In genomic region chr6:3333263-3333662, GRCh38 we compare ENCODE assay signal across 12 cellular contexts.
DNase-seq lines count a peak whose midpoint lies in the region; ATAC-seq lines count a peak whose summit lies in the region.
"Had no signal": no experiment of that assay in that cellular context is flagged by ENCODE, and none has a peak within 500 bp of the region (broad histone marks: within the 10 kb centered on the region; RNA-seq: fewer than 3 reads in every experiment).

No MANE protein-coding gene starts in this region.

- no peak overlapping the region for H2BK120ac ChIP-seq in neuronal stem cell (ENCODE audit: low read depth, low read length)

- no peak for DNase-seq in neuronal stem cell (ENCODE audit: low spot score)
- no peak for DNase-seq in CD1c-positive myeloid dendritic cell (ENCODE audit: extremely low spot score)
- no peak for DNase-seq in activated gamma-delta T cell (lab: John Stamatoyannopoulos, UW)
- DNase-seq in CD8-positive, alpha-beta memory T cell = no peak
- DNase-seq: activated naive CD8-positive, alpha-beta T cell treated with anti-CD3 and anti-CD28 coated beads for 36 hours; foreskin keratinocyte; NCI-H1436 treated with DMSO at 0.1 percent for 48 hours had no signal

- no peak overlapping the region for H3K4me3 Mint-ChIP-seq in CD8-positive, alpha-beta memory T cell
- H3K4me3 Mint-ChIP-seq: activated naive CD8-positive, alpha-beta T cell treated with anti-CD3 and anti-CD28 coated beads for 36 hours; T-helper 1 cell treated with Interleukin-12 subunit alpha and Interleukin-12 subunit beta and Interleukin-4 antibody, amounts not matched to agents 30 μg/mL and 1 μg/mL, for 36 hours had no signal

- CTCF ChIA-PET in CD8-positive, alpha-beta memory T cell (lab: Charles Lee) = no interaction called here

- peak overlapping the region in 1 of 8 donors; percentile 53 for H3K27ac Mint-ChIP-seq in CD8-positive, alpha-beta memory T cell
- H3K27ac Mint-ChIP-seq: activated naive CD8-positive, alpha-beta T cell treated with anti-CD3 and anti-CD28 coated beads for 36 hours; T-helper 1 cell treated with Interleukin-12 subunit alpha and Interleukin-12 subunit beta and Interleukin-4 antibody, amounts not matched to agents 30 μg/mL and 1 μg/mL, for 36 hours had no signal

- no peak overlapping the region for H4K91ac ChIP-seq in neuronal stem cell (ENCODE audit: low read depth, low read length, poor library complexity)

- no peak overlapping the region for H4K8ac ChIP-seq in neuronal stem cell (ENCODE audit: low read depth, low read length)

- peaks cover 5 to 7% (median 6%) of the 10 kb centered on the region in 3 donors for H3K4me1 Mint-ChIP-seq in CD8-positive, alpha-beta memory T cell

- WGBS in neuronal stem cell (ENCODE audit: extremely low coverage in 2 of 2, insufficient read length in 2 of 2, insufficient replicate concordance in 1 of 2), 2 donors = no CpG with 5 or more reads among the region's 6 CpGs

- H3K18ac ChIP-seq in neuronal stem cell (ENCODE audit: low read length) = peak overlapping the region; percentile 73

- no peak overlapping the region for H3K27ac ChIP-seq in neuronal stem cell (replicated peaks; ENCODE audit: low read length)
- no peak overlapping the region for H3K27ac ChIP-seq in CD8-positive, alpha-beta memory T cell (ENCODE audit: low read depth, low read length)
- H3K27ac ChIP-seq: foreskin keratinocyte had no signal

- POLR2A ChIA-PET in CD8-positive, alpha-beta memory T cell (lab: Charles Lee) = no interaction called here

- peaks cover 23 to 33% of the 10 kb centered on the region in 2 donors for H3K4me1 ChIP-seq in neuronal stem cell (ENCODE audit: control insufficient read depth in 2 of 2, insufficient read depth in 1 of 2, low read depth in 1 of 2, low read length in 2 of 2)
- H3K4me1 ChIP-seq in CD8-positive, alpha-beta memory T cell (ENCODE audit: insufficient read depth, low read length) = peaks cover 8% of the 10 kb centered on the region
- H3K4me1 ChIP-seq: foreskin keratinocyte had no signal

- no peak overlapping the region for H2BK12ac ChIP-seq in neuronal stem cell (ENCODE audit: low read length)

- H3K79me1 ChIP-seq in neuronal stem cell (ENCODE audit: low read depth, low read length) = no peaks in the 10 kb centered on the region

- no peak overlapping the region for H2AFZ ChIP-seq in neuronal stem cell (ENCODE audit: low read length)

- no peaks in the 10 kb centered on the region for H3K27me3 ChIP-seq in neuronal stem cell (ENCODE audit: control insufficient read depth in 3 of 3, insufficient read depth in 3 of 3, low read depth in 1 of 3, low read length in 3 of 3)
- no peaks in the 10 kb centered on the region for H3K27me3 ChIP-seq in CD8-positive, alpha-beta memory T cell (ENCODE audit: insufficient read depth, low read length, poor library complexity, severe bottlenecking)

- no peak overlapping the region for H3K23ac ChIP-seq in neuronal stem cell (ENCODE audit: low read depth, low read length, poor library complexity)

- ATAC-seq in GM19023 (IDR thresholded peaks at IDR 0.05; ENCODE audit: unreplicated experiment) (peak; percentile 63), GM21825 (IDR thresholded peaks at IDR 0.05; ENCODE audit: unreplicated experiment) (peak; percentile 65), HG03378 (IDR thresholded peaks at IDR 0.05; ENCODE audit: unreplicated experiment) (peak; percentile 60)
- ATAC-seq: foreskin keratinocyte, HCT116 had no signal

- H3K9me3 Mint-ChIP-seq in CD8-positive, alpha-beta memory T cell = peaks cover 0 to 2% (median 0%) of the 10 kb centered on the region in 5 donors
- H3K9me3 Mint-ChIP-seq: activated naive CD8-positive, alpha-beta T cell treated with anti-CD3 and anti-CD28 coated beads for 36 hours; T-helper 1 cell treated with Interleukin-12 subunit alpha and Interleukin-12 subunit beta and Interleukin-4 antibody, amounts not matched to agents 30 μg/mL and 1 μg/mL, for 36 hours had no signal

- H2BK15ac ChIP-seq in neuronal stem cell (ENCODE audit: low read length) = peak overlapping the region; percentile 31

- peak overlapping the region; percentile 68 for H2BK5ac ChIP-seq in neuronal stem cell (ENCODE audit: low read length)

- no peaks in the 10 kb centered on the region for H3K36me3 ChIP-seq in neuronal stem cell (replicated peaks in 1 of 2; ENCODE audit: control insufficient read depth in 2 of 2, insufficient read depth in 2 of 2, low read length in 2 of 2)
- no peaks in the 10 kb centered on the region for H3K36me3 ChIP-seq in CD8-positive, alpha-beta memory T cell (ENCODE audit: insufficient read depth, low read length)

- no peak overlapping the region for H3K14ac ChIP-seq in neuronal stem cell (ENCODE audit: low read length)

- no peaks in the 10 kb centered on the region for H3K36me3 Mint-ChIP-seq in CD8-positive, alpha-beta memory T cell
- H3K36me3 Mint-ChIP-seq: activated naive CD8-positive, alpha-beta T cell treated with anti-CD3 and anti-CD28 coated beads for 36 hours had no signal

- H3K27me3 Mint-ChIP-seq in CD8-positive, alpha-beta memory T cell = peaks cover 21 to 62% of the 10 kb centered on the region in 2 donors

- H3K4me2 ChIP-seq in neuronal stem cell (ENCODE audit: insufficient read depth, low read length, poor library complexity, severe bottlenecking) = no peak overlapping the region

- H3K9ac ChIP-seq in neuronal stem cell (ENCODE audit: low read depth, low read length, poor library complexity) = no peak overlapping the region

- peak overlapping the region; percentile 30 for H2AK5ac ChIP-seq in neuronal stem cell (ENCODE audit: low read depth, low read length)

- H3K4ac ChIP-seq in neuronal stem cell (ENCODE audit: low read length) = peak overlapping the region; percentile 26

- H3K9me3 ChIP-seq in neuronal stem cell (replicated peaks in 1 of 2; ENCODE audit: control insufficient read depth in 2 of 2, insufficient read depth in 1 of 2, low read depth in 1 of 2, low read length in 2 of 2) = no peaks in the 10 kb centered on the region
- no peaks in the 10 kb centered on the region for H3K9me3 ChIP-seq in CD8-positive, alpha-beta memory T cell (ENCODE audit: low read length)

- no peak overlapping the region for H3K4me3 ChIP-seq in neuronal stem cell (ENCODE audit: low read length in 2 of 2)
- no peak overlapping the region for H3K4me3 ChIP-seq in CD8-positive, alpha-beta memory T cell (ENCODE audit: low read length)
